ENCODE assay signal across 20 cellular contexts in genomic region chr18:10130626-10131025, GRCh38.
A peak's percentile ranks its signal among the peaks of the same experiment; 100 is the strongest.
DNase-seq lines count a peak whose midpoint lies in the region; ATAC-seq and TF ChIP-seq lines count a peak whose summit lies in the region.
"Had no signal": no experiment of that assay in that cellular context is flagged by ENCODE, and none has a peak within 500 bp of the region (broad histone marks: within the 10 kb centered on the region; RNA-seq: fewer than 3 reads in every experiment).

No MANE protein-coding gene starts in this region.

- no peak overlapping the region for H3K4me2 ChIP-seq in mesendoderm (ENCODE audit: low read length)

- no peak overlapping the region for H3K4ac ChIP-seq in mesendoderm (ENCODE audit: low read depth, low read length)

- H3K27ac ChIP-seq in right atrium auricular region: no peak overlapping the region
- H3K27ac ChIP-seq in mesendoderm (ENCODE audit: low read depth, low read length): no peak overlapping the region
- H3K27ac ChIP-seq: 22Rv1; BLaER1 treated with 17β-estradiol and CSF1 and Interleukin-3, amounts not matched to agents 10 nM and 100 nM had no signal

- no peak overlapping the region for H2BK5ac ChIP-seq in mesendoderm (ENCODE audit: low read length)

- no peak overlapping the region for H3K23ac ChIP-seq in mesendoderm (ENCODE audit: low read length)

- H3K79me2 ChIP-seq in mesendoderm (ENCODE audit: control insufficient read depth, insufficient read depth, low read length): no peaks in the 10 kb centered on the region

- no peaks in the 10 kb centered on the region for H3K9me3 ChIP-seq in right atrium auricular region

- H3K4me1 ChIP-seq in right atrium auricular region: peaks cover 0 to 15% of the 10 kb centered on the region in 2 donors
- H3K4me1 ChIP-seq in mesendoderm (ENCODE audit: control insufficient read depth, low read depth, low read length): peaks cover 14% of the 10 kb centered on the region
- H3K4me1 ChIP-seq: BLaER1 treated with 17β-estradiol and CSF1 and Interleukin-3, amounts not matched to agents 10 nM and 100 nM had no signal

- no peak overlapping the region for H3K56ac ChIP-seq in mesendoderm (ENCODE audit: low read length)

- peak; percentile 28 for ATAC-seq in Right ventricle myocardium superior (ENCODE audit: poor library complexity)
- ATAC-seq in sciatic nerve: peak; percentile 9
- ATAC-seq in HG03139 (IDR thresholded peaks at IDR 0.05; ENCODE audit: unreplicated experiment): no peak
- ATAC-seq in HG03159 (IDR thresholded peaks at IDR 0.05; ENCODE audit: unreplicated experiment): no peak

- TF ChIP-seq CTCF in right atrium auricular region (IDR thresholded peaks at IDR 0.05) (no peak), fibroblast of villous mesenchyme (IDR thresholded peaks at IDR 0.05; ENCODE audit: insufficient read depth, low read depth, low read length) (no peak)

- H2AK5ac ChIP-seq in mesendoderm (ENCODE audit: low read length): no peak overlapping the region

- no peaks in the 10 kb centered on the region for H3K36me3 ChIP-seq in right atrium auricular region
- H3K36me3 ChIP-seq in mesendoderm (ENCODE audit: control insufficient read depth, insufficient read depth, low read length): no peaks in the 10 kb centered on the region
- H3K36me3 ChIP-seq: BLaER1 treated with 17β-estradiol and CSF1 and Interleukin-3, amounts not matched to agents 10 nM and 100 nM had no signal

- H3K27me3 ChIP-seq in right atrium auricular region (no peaks in the 10 kb centered on the region), mesendoderm (ENCODE audit: insufficient read depth, low read length, poor library complexity) (no peaks in the 10 kb centered on the region)

- no peak overlapping the region for H4K8ac ChIP-seq in mesendoderm (ENCODE audit: low read depth, low read length)

- intact Hi-C loops in Right ventricle myocardium superior (cut with DNase I) (no loop called here), sciatic nerve (cut with DNase I) (no loop called here)

- no peaks in the 10 kb centered on the region for H3K79me1 ChIP-seq in mesendoderm (ENCODE audit: low read length)

- peak overlapping the region; percentile 5 for H3K18ac ChIP-seq in mesendoderm (ENCODE audit: low read length)

- no CpG with 5 or more reads among the region's 4 CpGs for WGBS in mesendoderm (ENCODE audit: extremely low coverage, insufficient coverage, low lambda C conversion rate)

- no peak overlapping the region for H4K5ac ChIP-seq in mesendoderm (ENCODE audit: low read length)

- H2BK15ac ChIP-seq in mesendoderm (replicated peaks; ENCODE audit: low read depth): no peak overlapping the region

- no peak overlapping the region for H2BK120ac ChIP-seq in mesendoderm (ENCODE audit: low read depth, low read length)

- DNase-seq in Right ventricle myocardium superior (no peak), right atrium auricular region (ENCODE audit: low spot score) (no peak), fibroblast of villous mesenchyme (ENCODE audit: low read depth) (peak; percentile 47), mesendoderm (no peak), sciatic nerve (ENCODE audit: low spot score) (no peak), DMS79 (lab: John Stamatoyannopoulos, UW) (no peak)
- DNase-seq: ACHN; Calu3; CD8-positive, alpha-beta memory T cell; GDM1; Kasumi-1; NCI-H187; NCI-H446; NCI-H526 treated with DMSO at 0.1 percent for 48 hours; OCI-M1; SHP77 treated with DMSO at 0.1 percent for 48 hours had no signal

- H3K4me3 ChIP-seq in right atrium auricular region (no peak overlapping the region), fibroblast of villous mesenchyme (ENCODE audit: low read depth, low read length) (no peak overlapping the region), mesendoderm (ENCODE audit: low read length) (no peak overlapping the region)
- H3K4me3 ChIP-seq: BLaER1 treated with 17β-estradiol and CSF1 and Interleukin-3, amounts not matched to agents 10 nM and 100 nM had no signal

- H3K9ac ChIP-seq in mesendoderm (ENCODE audit: low read length): no peak overlapping the region
- H3K9ac ChIP-seq: BLaER1 treated with 17β-estradiol and CSF1 and Interleukin-3, amounts not matched to agents 10 nM and 100 nM had no signal

Comparison
In these comparisons a context has a peak if more than half of its experiments do, and no peak if none do; other contexts are left out.
1. ATAC-seq: peak in Right ventricle myocardium superior (single experiment) and sciatic nerve (single experiment); none in HG03139 (single experiment) and HG03159 (single experiment).